Comparison of ENCODE assay signal across 19 cellular contexts in genomic region chr1:200918006-200918405, GRCh38. TPM values are rescaled to one million over a fixed set of nuclear protein-coding genes. Genes with fewer than 3 reads are reported as not detected.
DNase-seq lines count a peak whose midpoint lies in the region; ATAC-seq lines count a peak whose summit lies in the region.
"Had no signal": no experiment of that assay in that cellular context is flagged by ENCODE, and none has a peak within 500 bp of the region (broad histone marks: within the 10 kb centered on the region; RNA-seq: fewer than 3 reads in every experiment).

No MANE protein-coding gene starts in this region.

- H3K4me1 Mint-ChIP-seq in activated T-cell treated with anti-CD3 and anti-CD28 coated beads, Interleukin-2, amount 50 U/mL, for 24 hours (ENCODE audit: low read depth) = no peaks in the 10 kb centered on the region
- H3K4me1 Mint-ChIP-seq in activated T-cell treated with anti-CD3 and anti-CD28 coated beads, Interleukin-2, amount 50 U/mL, for 4 hours (ENCODE audit: low read depth) = no peaks in the 10 kb centered on the region
- H3K4me1 Mint-ChIP-seq: B cell had no signal

- peaks cover 30% of the 10 kb centered on the region for H3K27me3 Mint-ChIP-seq in activated T-cell treated with anti-CD3 and anti-CD28 coated beads, Interleukin-2, amount 50 U/mL, for 24 hours
- H3K27me3 Mint-ChIP-seq in activated T-cell treated with anti-CD3 and anti-CD28 coated beads, Interleukin-2, amount 50 U/mL, for 4 hours (ENCODE audit: low read depth) = no peaks in the 10 kb centered on the region
- H3K27me3 Mint-ChIP-seq: B cell had no signal

- peaks cover 10% of the 10 kb centered on the region for H3K79me1 ChIP-seq in trophoblast cell (ENCODE audit: low read length)

- H3K9me3 ChIP-seq in trophoblast cell (ENCODE audit: insufficient read depth, low read depth, low read length) = no peaks in the 10 kb centered on the region
- H3K9me3 ChIP-seq: BLaER1, Caco-2 had no signal

- no peaks in the 10 kb centered on the region for H3K27me3 ChIP-seq in trophoblast cell (ENCODE audit: insufficient read depth, low read length)
- H3K27me3 ChIP-seq: BLaER1 had no signal

- no peak overlapping the region for H3K4ac ChIP-seq in trophoblast cell (ENCODE audit: low read depth, low read length)

- no peak overlapping the region for H2BK5ac ChIP-seq in trophoblast cell (ENCODE audit: low read depth, low read length, poor library complexity)

- H2AFZ ChIP-seq in trophoblast cell (ENCODE audit: insufficient read depth, low read length, poor library complexity) = no peak overlapping the region

- no peaks in the 10 kb centered on the region for H3K9me3 Mint-ChIP-seq in activated T-cell treated with anti-CD3 and anti-CD28 coated beads, Interleukin-2, amount 50 U/mL, for 24 hours
- H3K9me3 Mint-ChIP-seq in activated T-cell treated with anti-CD3 and anti-CD28 coated beads, Interleukin-2, amount 50 U/mL, for 4 hours = no peaks in the 10 kb centered on the region
- H3K9me3 Mint-ChIP-seq: CD4-positive, CD25-positive, alpha-beta regulatory T cell; CD8-positive, alpha-beta T cell; GM23338; H9 had no signal

- H3K4me1 ChIP-seq in trophoblast cell (ENCODE audit: control insufficient read depth in 1 of 2, insufficient read depth in 2 of 2, low read length in 2 of 2) = peaks cover 24% of the 10 kb centered on the region in 2 experiments

- peak overlapping the region; percentile 23 for H3K27ac ChIP-seq in trophoblast cell (ENCODE audit: low read depth, low read length)
- H3K27ac ChIP-seq: C4-2B had no signal

- H4K12ac ChIP-seq in trophoblast cell (ENCODE audit: low read depth, low read length) = no peak overlapping the region

- H3K14ac ChIP-seq in trophoblast cell (ENCODE audit: low read length) = no peak overlapping the region

- H3K23ac ChIP-seq in trophoblast cell (ENCODE audit: low read length) = no peak overlapping the region

- H3K9ac ChIP-seq in trophoblast cell (ENCODE audit: low read length) = no peak overlapping the region
- H3K9ac ChIP-seq: BLaER1 had no signal

- ATAC-seq in activated T-cell treated with anti-CD3 and anti-CD28 coated beads, Interleukin-2, amount 50 U/mL, for 4 hours = no peak
- ATAC-seq: CD8-positive, alpha-beta T cell; GM23338 had no signal

- H3K4me2 ChIP-seq in trophoblast cell (ENCODE audit: low read length) = no peak overlapping the region
- H3K4me2 ChIP-seq: BLaER1, GM23338 had no signal

- no peaks in the 10 kb centered on the region for H3K79me2 ChIP-seq in trophoblast cell (ENCODE audit: control insufficient read depth, insufficient read depth, low read length, poor library complexity)

- H2BK120ac ChIP-seq in trophoblast cell (ENCODE audit: insufficient read depth, low read length, poor library complexity) = no peak overlapping the region

- WGBS in trophoblast cell (ENCODE audit: extremely low coverage, insufficient coverage, insufficient read length) = no CpG with 5 or more reads among the region's 3 CpGs

- no peaks in the 10 kb centered on the region for H3K36me3 Mint-ChIP-seq in activated T-cell treated with anti-CD3 and anti-CD28 coated beads, Interleukin-2, amount 50 U/mL, for 24 hours (ENCODE audit: low read depth)
- no peaks in the 10 kb centered on the region for H3K36me3 Mint-ChIP-seq in activated T-cell treated with anti-CD3 and anti-CD28 coated beads, Interleukin-2, amount 50 U/mL, for 4 hours (ENCODE audit: insufficient read depth)
- H3K36me3 Mint-ChIP-seq: CD4-positive, CD25-positive, alpha-beta regulatory T cell; CD8-positive, alpha-beta T cell had no signal

- no peak overlapping the region for H3K4me3 ChIP-seq in trophoblast cell (ENCODE audit: low read depth, low read length)
- H3K4me3 ChIP-seq: BLaER1, GM23338 had no signal

- no peak overlapping the region for H3K4me3 Mint-ChIP-seq in activated T-cell treated with anti-CD3 and anti-CD28 coated beads, Interleukin-2, amount 50 U/mL, for 24 hours
- H3K4me3 Mint-ChIP-seq in activated T-cell treated with anti-CD3 and anti-CD28 coated beads, Interleukin-2, amount 50 U/mL, for 4 hours = no peak overlapping the region
- H3K4me3 Mint-ChIP-seq: B cell; CD4-positive, CD25-positive, alpha-beta regulatory T cell; CD8-positive, alpha-beta T cell; GM23338; H9 had no signal

- peak; percentile 9 for DNase-seq in activated T-cell treated with anti-CD3 and anti-CD28 coated beads, Interleukin-2, amount 50 U/mL, for 24 hours
- no peak for DNase-seq in activated T-cell treated with anti-CD3 and anti-CD28 coated beads, Interleukin-2, amount 50 U/mL, for 4 hours
- DNase-seq in EH (ENCODE audit: low read depth) (peak; percentile 32), trophoblast cell (peak; percentile 70 to 90), DMS153 treated with DMSO at 0.1 percent for 48 hours (lab: John Stamatoyannopoulos, UW; ENCODE audit: unreplicated experiment) (no peak), retina (no peak)
- DNase-seq: Caco-2; CD4-positive, CD25-positive, alpha-beta regulatory T cell; CD8-positive, alpha-beta T cell; DMS79; GF-D8; H9 had no signal

- H4K91ac ChIP-seq in trophoblast cell (ENCODE audit: low read depth, low read length) = no peak overlapping the region

- H3K36me3 ChIP-seq in trophoblast cell (ENCODE audit: control insufficient read depth in 1 of 2, insufficient read depth in 2 of 2, low read length in 2 of 2) = peaks cover 7 to 14% of the 10 kb centered on the region in 2 experiments
- H3K36me3 ChIP-seq: BLaER1 had no signal

- H4K8ac ChIP-seq in trophoblast cell (ENCODE audit: low read depth, low read length) = no peak overlapping the region

- no peak overlapping the region for H3K27ac Mint-ChIP-seq in activated T-cell treated with anti-CD3 and anti-CD28 coated beads, Interleukin-2, amount 50 U/mL, for 24 hours
- H3K27ac Mint-ChIP-seq: B cell; CD4-positive, CD25-positive, alpha-beta regulatory T cell; CD8-positive, alpha-beta T cell; GM23338 had no signal

- no peak overlapping the region for H3K18ac ChIP-seq in trophoblast cell (ENCODE audit: low read length)

- H2BK12ac ChIP-seq in trophoblast cell (ENCODE audit: low read length) = no peak overlapping the region

- H2AK5ac ChIP-seq in trophoblast cell (ENCODE audit: low read length) = no peak overlapping the region

RNA-seq across cellular contexts. Expression of gene INAVA, which starts 23.3 kb away (rescaled TPM):
- total RNA-seq in activated T-cell treated with anti-CD3 and anti-CD28 coated beads, Interleukin-2, amount 50 U/mL, for 4 hours = under 1 TPM; 0.13 to 0.29 (median 0.22) TPM
- 28.5 and 30.7 TPM in 2 replicates for polyA plus RNA-seq in trophoblast cell (2013)
- total RNA-seq: CD4-positive, CD25-positive, alpha-beta regulatory T cell; CD8-positive, alpha-beta T cell had no signal

RNA-seq across cellular contexts. Expression of gene GPR25, which starts 45.2 kb away (rescaled TPM):
- total RNA-seq in activated T-cell treated with anti-CD3 and anti-CD28 coated beads, Interleukin-2, amount 50 U/mL, for 4 hours = under 1 TPM in 1 of 3 donors, not detected in 2; 0.16 TPM
- polyA plus RNA-seq in trophoblast cell (2013) = 0.08 and 0.10 TPM in 2 replicates
- total RNA-seq: Caco-2, G401, GM23338, H4, H9 had no signal
- polyA plus RNA-seq: AG04450, GM23338 had no signal

Comparison
In these comparisons a context has a peak if more than half of its experiments do, and no peak if none do; other contexts are left out.
1. DNase-seq: peak in activated T-cell treated with anti-CD3 and anti-CD28 coated beads, Interleukin-2, amount 50 U/mL, for 24 hours (single experiment), EH (single experiment) and trophoblast cell (2 of 2); none in activated T-cell treated with anti-CD3 and anti-CD28 coated beads, Interleukin-2, amount 50 U/mL, for 4 hours (single experiment), DMS153 treated with DMSO at 0.1 percent for 48 hours (single experiment) and retina (single experiment).